13 cellular contexts compared by ENCODE assay signal in genomic region chr7:73999664-74000420, GRCh38. TPM values are rescaled to one million over a fixed set of nuclear protein-coding genes. Genes with fewer than 3 reads are reported as not detected.
DNase-seq lines count a peak whose midpoint lies in the region; ATAC-seq, FAIRE-seq and TF ChIP-seq lines count a peak whose summit lies in the region.
"Had no signal": no experiment of that assay in that cellular context is flagged by ENCODE, and none has a peak within 500 bp of the region (broad histone marks: within the 10 kb centered on the region; RNA-seq: fewer than 3 reads in every experiment).

No MANE protein-coding gene starts in this region.

- 49 to 52% methylated on average over 26 of the region's 26 CpGs for WGBS in pancreas, 2 donors

- DNase-seq in AG08396 (ENCODE audit: low spot score) (peak; percentile 90), SJSA1 (ENCODE audit: low read depth in 1 of 2, low spot score in 2 of 2) (peak; percentile 65 to 71), fibroblast of peridontal ligament (ENCODE audit: extremely low read depth) (peak; percentile 92), pancreas (peak in 4 of 6 donors; percentile 54 to 75 (median 62)), NCI-H187 (lab: John Stamatoyannopoulos, UW) (no peak), NCI-H345 treated with DMSO at 0.1 percent for 48 hours (lab: John Stamatoyannopoulos, UW; ENCODE audit: unreplicated experiment) (no peak), cerebellar nuclear complex (lab: John Stamatoyannopoulos, UW) (no peak), GOT3 (lab: John Stamatoyannopoulos, UW) (no peak)
- DNase-seq: amygdala, C1 segment of cervical spinal cord, T-helper 9 cell had no signal

- H3K9me3 ChIP-seq in SJSA1 (replicated peaks) (peaks cover 3% of the 10 kb centered on the region; the same call in 1 of the 2 replicates), pancreas (no peaks in the 10 kb centered on the region)

- TF ChIP-seq CTCF in pancreas (IDR thresholded peaks at IDR 0.05): no peak

- H3K36me3 ChIP-seq in SJSA1 (no peaks in the 10 kb centered on the region), pancreas (no peaks in the 10 kb centered on the region)

- H3K27ac ChIP-seq in SJSA1 (no peak overlapping the region), pancreas (peak overlapping the region in 1 of 4 donors; percentile 33)

- H3K4me1 ChIP-seq in SJSA1 (replicated peaks): peaks cover 49% of the 10 kb centered on the region
- no peaks in the 10 kb centered on the region for H3K4me1 ChIP-seq in pancreas

- no peak for FAIRE-seq in pancreas (lab: Jason Lieb, UNC)

- intact Hi-C loops in pancreas (cut with DNase I): loop anchor here in 1 of 3 donors (10.0 kb wide), 1 partner anchor 125 kb away; no protein-coding TSS in a partner anchor

- H3K4me3 ChIP-seq in SJSA1: no peak overlapping the region
- H3K4me3 ChIP-seq in pancreas: no peak overlapping the region
- H3K4me3 ChIP-seq: lung had no signal

- no peaks in the 10 kb centered on the region for H3K27me3 ChIP-seq in SJSA1 (replicated peaks)
- no peaks in the 10 kb centered on the region for H3K27me3 ChIP-seq in pancreas

- ATAC-seq in pancreas: peak; percentile 69 to 89 (median 78)
- ATAC-seq: esophagus mucosa had no signal

RNA-seq across cellular contexts. Expression of gene ELN, which starts 28.1 kb away (rescaled TPM):
- total RNA-seq in SJSA1 (2014; rRNA removed; shearing (Covaris generic)): not detected in 2 replicates
- 10 to 100 TPM; 36.8 to 84.2 (median 70.7) TPM for total RNA-seq in pancreas
- 100 to 1,000 TPM in 1 of 2 donors, 10 to 100 TPM in 1; 36.9 to 118 TPM for polyA plus RNA-seq in pancreas

Comparison
In these comparisons a context has a peak if more than half of its experiments do, and no peak if none do; other contexts are left out.
1. DNase-seq: peak in AG08396 (single experiment), SJSA1 (2 of 2), fibroblast of peridontal ligament (single experiment) and pancreas (4 of 6); none in NCI-H187 (0 of 2), NCI-H345 treated with DMSO at 0.1 percent for 48 hours (single experiment), cerebellar nuclear complex (0 of 2) and GOT3 (single experiment).
2. RNA of gene ELN, which starts 28.1 kb away (total RNA-seq): 36.8 to 84.2 TPM in pancreas; not detected in SJSA1; every median in the first group is over 10 times any median in the second.